In the genomic region with DNA sequence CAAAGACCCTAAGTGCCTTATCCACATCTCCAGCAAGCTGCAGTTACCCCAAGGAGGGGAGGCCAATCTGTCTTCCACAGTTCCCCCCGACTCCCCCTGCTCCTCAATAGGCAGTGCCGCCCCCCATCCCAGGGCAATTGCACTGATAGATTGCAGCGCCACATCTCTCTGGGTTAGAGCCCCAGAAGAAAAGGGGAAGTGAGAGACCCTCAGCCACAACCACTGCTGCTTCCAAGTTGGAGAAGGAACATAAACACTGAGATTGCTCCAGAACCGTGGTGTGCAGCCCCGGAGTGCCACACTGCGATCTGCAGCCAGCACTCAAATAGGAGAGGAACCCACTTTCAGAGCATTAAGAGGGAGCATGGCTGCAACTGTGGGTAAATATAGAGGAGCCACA, we compare ENCODE assay signal across 27 cellular contexts.
"Had no signal": no experiment of that assay in that cellular context is flagged by ENCODE, and none has a peak within 500 bp of the region (broad histone marks: within the 10 kb centered on the region; RNA-seq: fewer than 3 reads in every experiment).

No MANE protein-coding gene starts in this region.

- ATAC-seq: activated T-helper 17 cell treated with anti-CD3 and anti-CD28 coated beads, Interleukin-2, amount 50 U/mL, for 72 hours; foreskin keratinocyte; heart right ventricle; left lung; natural killer cell; upper lobe of right lung had no signal

- H3K4me3 ChIP-seq: esophagus muscularis mucosa, heart right ventricle, left lung, lung, neural progenitor cell, right atrium auricular region, smooth muscle cell, suprapubic skin, tibial artery, upper lobe of right lung had no signal

- H3K27me3 ChIP-seq: brain microvascular endothelial cell, esophagus muscularis mucosa, foreskin keratinocyte, heart right ventricle, left lung, neural progenitor cell, right atrium auricular region, suprapubic skin, tibial artery, upper lobe of right lung had no signal

- H3K4me1 ChIP-seq: esophagus muscularis mucosa, foreskin keratinocyte, heart right ventricle, left lung, neural progenitor cell, right atrium auricular region, suprapubic skin, tibial artery, upper lobe of right lung had no signal

- H3K27ac ChIP-seq: brain microvascular endothelial cell, esophagus muscularis mucosa, foreskin keratinocyte, heart right ventricle, left lung, neural progenitor cell, right atrium auricular region, suprapubic skin, tibial artery, upper lobe of right lung had no signal

- H3K36me3 ChIP-seq: brain microvascular endothelial cell, esophagus muscularis mucosa, heart right ventricle, left lung, neural progenitor cell, right atrium auricular region, suprapubic skin, upper lobe of right lung had no signal

- H2AFZ ChIP-seq: neural progenitor cell had no signal

- H3K9me3 ChIP-seq: esophagus muscularis mucosa, left lung, right atrium auricular region, upper lobe of right lung had no signal

- DNase-seq: activated CD4-positive, alpha-beta memory T cell treated with anti-CD3 and anti-CD28 coated beads, Interleukin-2, amount 10 ng/mL, durations not matched to agents 7 days and 5 days; activated CD4-positive, alpha-beta T cell treated with anti-CD3 and anti-CD28 coated beads for 1 hour; activated CD4-positive, alpha-beta T cell treated with anti-CD3 and anti-CD28 coated beads, Interleukin-2, amount 10 ng/mL, durations not matched to agents 7 days and 5 days; activated CD8-positive, alpha-beta memory T cell treated with anti-CD3 and anti-CD28 coated beads, Interleukin-2, amount 50 U/mL, for 48 hours; activated gamma-delta T cell treated with Interleukin-2 at 50 U/mL for 16 hours; activated naive CD4-positive, alpha-beta T cell treated with anti-CD3 and anti-CD28 coated beads, Interleukin-2, amount 50 U/mL, for 16 hours; activated T-cell treated with anti-CD3 and anti-CD28 coated beads, Interleukin-2, amount 50 U/mL, for 24 hours; amniotic stem cell; brain microvascular endothelial cell; foreskin keratinocyte; heart right ventricle; kidney glomerular epithelial cell; left lung; mesendoderm; natural killer cell; stimulated activated CD4-positive, alpha-beta T cell treated with anti-CD3 and anti-CD28 coated beads, Interleukin-2, amount 100 ng/mL, for 24 hours; stimulated activated naive CD4-positive, alpha-beta T cell; T-helper 9 cell; tibial artery; upper lobe of right lung had no signal

- H3K4me2 ChIP-seq: neural progenitor cell, smooth muscle cell had no signal

- H3K9ac ChIP-seq: neural progenitor cell had no signal
